ENCODE assay signal across 8 cellular contexts in the genomic region with DNA sequence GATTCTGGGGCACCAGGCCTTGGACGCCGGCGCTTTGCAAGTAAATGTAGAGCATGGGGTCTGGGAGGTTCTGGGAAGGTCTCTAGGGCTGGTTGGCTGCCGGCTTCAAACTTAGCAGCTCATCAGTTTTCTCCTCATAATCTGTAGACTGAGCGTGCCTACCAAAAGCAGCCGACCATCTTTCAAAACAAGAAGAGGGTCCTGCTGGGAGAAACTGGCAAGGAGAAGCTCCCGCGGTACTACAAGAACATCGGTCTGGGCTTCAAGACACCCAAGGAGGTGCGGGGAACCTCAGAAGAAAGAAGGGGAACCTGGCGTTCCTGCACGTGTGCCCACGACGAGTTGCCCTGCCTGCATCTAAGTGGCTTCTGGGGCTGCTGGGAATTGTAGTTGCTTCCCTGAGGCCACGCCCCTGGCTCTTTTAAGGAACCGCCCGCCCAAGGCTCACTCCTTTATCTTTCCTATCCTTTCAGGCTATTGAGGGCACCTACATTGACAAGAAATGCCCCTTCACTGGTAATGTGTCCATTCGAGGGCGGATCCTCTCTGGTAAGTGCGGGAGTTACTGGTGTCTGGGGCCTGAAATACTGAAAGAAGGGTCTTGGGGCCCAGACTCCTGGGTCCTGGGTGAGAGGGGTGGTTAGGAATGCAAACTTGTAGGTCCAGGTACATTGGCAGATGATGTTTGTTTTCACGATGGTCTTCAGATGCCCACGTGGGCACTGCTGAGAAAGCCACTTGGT. TPM values are rescaled to one million over a fixed set of nuclear protein-coding genes. Genes with fewer than 3 reads are reported as not detected.
DNase-seq lines count a peak whose midpoint lies in the region; ATAC-seq and TF ChIP-seq lines count a peak whose summit lies in the region.

No MANE protein-coding gene starts in this region.

- peak overlapping the region; percentile 99 for H3K4me3 Mint-ChIP-seq in natural killer cell

- H3K4me1 ChIP-seq in esophagus muscularis mucosa = peaks cover 31 to 56% (median 53%) of the 10 kb centered on the region in 4 donors
- peaks cover 38% of the 10 kb centered on the region for H3K4me1 ChIP-seq in upper lobe of right lung

- H3K4me3 ChIP-seq in esophagus muscularis mucosa (peak overlapping the region; percentile 71 to 91 (median 84)), upper lobe of right lung (peak overlapping the region; percentile 98)

- no peaks in the 10 kb centered on the region for H3K9me3 Mint-ChIP-seq in natural killer cell

- no peak for TF ChIP-seq EP300 in esophagus muscularis mucosa (IDR thresholded peaks at IDR 0.05)

- no peaks in the 10 kb centered on the region for H3K27me3 Mint-ChIP-seq in natural killer cell (ENCODE audit: low read depth in 2 of 2)

- TF ChIP-seq CTCF in esophagus muscularis mucosa (IDR thresholded peaks at IDR 0.05) (no peak), natural killer cell (IDR thresholded peaks at IDR 0.05) (no peak), upper lobe of right lung (IDR thresholded peaks at IDR 0.05) (no peak)

- intact Hi-C loops in esophagus muscularis mucosa (cut with DNase I) = no loop called here
- intact Hi-C loops in natural killer cell (cut with micrococcal nuclease) = loop anchor here (2.0 kb wide), 1 partner anchor 44 kb away; a partner anchor contains a TSS
- intact Hi-C loops in upper lobe of right lung (cut with DNase I) = no loop called here

- ATAC-seq in natural killer cell (no peak), upper lobe of right lung (peak; percentile 53)

- H3K4me1 Mint-ChIP-seq in natural killer cell = peaks cover 55 to 69% of the 10 kb centered on the region in 2 donors

- no peaks in the 10 kb centered on the region for H3K27me3 ChIP-seq in esophagus muscularis mucosa
- no peaks in the 10 kb centered on the region for H3K27me3 ChIP-seq in upper lobe of right lung

- H3K27ac Mint-ChIP-seq in natural killer cell = peak overlapping the region; percentile 97 to 98

- H3K27ac ChIP-seq in esophagus muscularis mucosa (replicated peaks in 1 of 4) = peak overlapping the region; percentile 93 to 97 (median 94)
- peak overlapping the region; percentile 93 for H3K27ac ChIP-seq in upper lobe of right lung

- H3K9me3 ChIP-seq in esophagus muscularis mucosa (no peaks in the 10 kb centered on the region), upper lobe of right lung (no peaks in the 10 kb centered on the region)

- no peak for TF ChIP-seq POLR2A in esophagus muscularis mucosa (IDR thresholded peaks at IDR 0.05; ENCODE audit: low read depth)

- 31% methylated on average over 18 of the region's 22 CpGs for whole genome bisulfite sequencing in esophagus muscularis mucosa

- H3K36me3 ChIP-seq in esophagus muscularis mucosa (peaks cover 33 to 50% (median 42%) of the 10 kb centered on the region in 4 donors), upper lobe of right lung (peaks cover 43% of the 10 kb centered on the region)

- peaks cover 8% of the 10 kb centered on the region for H3K36me3 Mint-ChIP-seq in natural killer cell

- peak; percentile 45 for DNase-seq in DMS79 treated with DMSO at 0.1 percent for 48 hours (lab: John Stamatoyannopoulos, UW)
- no peak for DNase-seq in DMS79 (lab: John Stamatoyannopoulos, UW)
- DNase-seq in NCI-H774 (lab: John Stamatoyannopoulos, UW) = peak; percentile 10
- DNase-seq in activated T-cell treated with anti-CD3 and anti-CD28 coated beads for 1 hour (ENCODE audit: low read depth) = peak; percentile 63
- no peak for DNase-seq in esophagus muscularis mucosa (ENCODE audit: extremely low spot score)
- peak; percentile 43 for DNase-seq in natural killer cell
- DNase-seq in upper lobe of right lung = peak; percentile 88
- no peak for DNase-seq in HuH-7 (ENCODE audit: low spot score)

RNA-seq across cellular contexts. Expression of a gene that starts 1.0 kb away (rescaled TPM):
- total RNA-seq in esophagus muscularis mucosa = 1,000 to 10,000 TPM; 1,719 to 5,089 (median 3,692) TPM
- total RNA-seq in natural killer cell = 1,000 to 10,000 TPM; 1,427 to 1,714 (median 1,549) TPM
- total RNA-seq in upper lobe of right lung = 1,616 TPM

RNA-seq across cellular contexts. Expression of a gene that starts 9.8 kb away (rescaled TPM):
- 1,000 to 10,000 TPM; 1,843 to 3,096 (median 2,688) TPM for total RNA-seq in esophagus muscularis mucosa
- 1,000 to 10,000 TPM; 1,881 to 2,284 (median 2,283) TPM for total RNA-seq in natural killer cell
- total RNA-seq in upper lobe of right lung = 1,829 TPM

RNA-seq across cellular contexts. Expression of a gene that starts 15.2 kb away (rescaled TPM):
- total RNA-seq in esophagus muscularis mucosa (100 to 1,000 TPM; 108 to 234 (median 170) TPM), natural killer cell (10 to 100 TPM; 13.5 to 39.2 (median 19.9) TPM), upper lobe of right lung (320 TPM)

RNA-seq across cellular contexts. Expression of a gene that starts 23.2 kb away (rescaled TPM):
- 10 to 100 TPM in 2 of 4 donors, 1 to 10 TPM in 2; 5.5 to 11.5 (median 10.4) TPM for total RNA-seq in esophagus muscularis mucosa
- total RNA-seq in natural killer cell = 10 to 100 TPM; 44.7 to 65.7 (median 64.8) TPM
- total RNA-seq in upper lobe of right lung = 12.1 TPM

RNA-seq across cellular contexts. Expression of a gene that starts 30.6 kb away (rescaled TPM):
- 10 to 100 TPM in 3 of 4 donors, 1 to 10 TPM in 1; 9.8 to 22.4 (median 18.0) TPM for total RNA-seq in esophagus muscularis mucosa
- 1 to 10 TPM; 2.4 to 4.7 (median 3.0) TPM for total RNA-seq in natural killer cell
- total RNA-seq in upper lobe of right lung = 22.1 TPM

Comparison
In these comparisons a context has a peak if more than half of its experiments do, and no peak if none do; other contexts are left out.
1. DNase-seq: peak in DMS79 treated with DMSO at 0.1 percent for 48 hours (single experiment), NCI-H774 (single experiment), activated T-cell treated with anti-CD3 and anti-CD28 coated beads for 1 hour (single experiment), natural killer cell (single experiment) and upper lobe of right lung (single experiment); none in DMS79 (single experiment), esophagus muscularis mucosa (single experiment) and HuH-7 (single experiment).